Comparison of ENCODE assay signal across 8 cellular contexts in genomic region chr2:148508878-148509702, GRCh38.
A peak's percentile ranks its signal among the peaks of the same experiment; 100 is the strongest.
DNase-seq lines count a peak whose midpoint lies in the region; ATAC-seq and TF ChIP-seq lines count a peak whose summit lies in the region.

No MANE protein-coding gene starts in this region.

- TF ChIP-seq CTCF in BE2C (IDR thresholded peaks at IDR 0.05; ENCODE audit: low read depth, low read length) (peak; percentile 84), lung (IDR thresholded peaks at IDR 0.05; ENCODE audit: control extremely low read depth, extremely low read depth) (peak; percentile 88)

- WGBS in lung, 2 donors: 20 to 28% methylated on average over 13 of the region's 13 CpGs

- ATAC-seq in HG03354 (IDR thresholded peaks at IDR 0.05; ENCODE audit: poor library complexity, severe bottlenecking, unreplicated experiment) (peak; percentile 100), lung (ENCODE audit: insufficient read depth, low FRiP score) (peak; percentile 95)

- no peaks in the 10 kb centered on the region for H3K4me1 ChIP-seq in BE2C
- no peaks in the 10 kb centered on the region for H3K4me1 ChIP-seq in lung (ENCODE audit: control insufficient read depth in 2 of 2, insufficient read depth in 2 of 2, low read length in 2 of 2)

- H3K9me3 ChIP-seq in BE2C: no peaks in the 10 kb centered on the region
- H3K9me3 ChIP-seq in lung (ENCODE audit: control insufficient read depth in 2 of 2, insufficient read depth in 1 of 2, low read length in 1 of 2): no peaks in the 10 kb centered on the region

- H3K4me3 ChIP-seq in BE2C (ENCODE audit: low read depth, low read length) (peak overlapping the region; percentile 45), lung (peak overlapping the region; percentile 8)

- peak overlapping the region in 1 of 2 donors; percentile 33 for H3K27ac ChIP-seq in lung (ENCODE audit: low read depth in 1 of 2, low read length in 1 of 2)

- DNase-seq in BE2C: peak; percentile 74
- DNase-seq in GM19238 (ENCODE audit: insufficient read length, low spot score): peak; percentile 76
- DNase-seq in NCI-H526 (lab: John Stamatoyannopoulos, UW): peak; percentile 64 to 89
- DNase-seq in activated CD4-positive, alpha-beta T cell treated with anti-CD3 and anti-CD28 coated beads, Interleukin-2, amount 50 U/mL, for 1 hour: peak; percentile 81
- DNase-seq in dermis blood vessel endothelial cell: peak; percentile 87
- DNase-seq in lung (ENCODE audit: low spot score): peak; percentile 84
- DNase-seq in stimulated activated CD4-positive, alpha-beta T cell treated with anti-CD3 and anti-CD28 coated beads, TNF-alpha, amount 100 ng/mL, for 24 hours (ENCODE audit: low read depth in 3 of 3): peak; percentile 57 to 85 (median 71)

- H3K27me3 ChIP-seq in BE2C (no peaks in the 10 kb centered on the region), lung (ENCODE audit: control insufficient read depth, insufficient read depth) (no peaks in the 10 kb centered on the region)

- H3K36me3 ChIP-seq in BE2C: no peaks in the 10 kb centered on the region
- no peaks in the 10 kb centered on the region for H3K36me3 ChIP-seq in lung (ENCODE audit: control insufficient read depth in 2 of 2, insufficient read depth in 2 of 2, low read length in 2 of 2)
